In genomic region chr2:167187049-167187727, GRCh38 we compare ENCODE assay signal across 22 cellular contexts.
A peak's percentile ranks its signal among the peaks of the same experiment; 100 is the strongest.
DNase-seq lines count a peak whose midpoint lies in the region; ATAC-seq, FAIRE-seq and TF ChIP-seq lines count a peak whose summit lies in the region.
"Had no signal": no experiment of that assay in that cellular context is flagged by ENCODE, and none has a peak within 500 bp of the region (broad histone marks: within the 10 kb centered on the region; RNA-seq: fewer than 3 reads in every experiment).

No MANE protein-coding gene starts in this region.

- no peak overlapping the region for H3K4me3 ChIP-seq in pancreas
- H3K4me3 ChIP-seq: SJSA1 had no signal

- no peaks in the 10 kb centered on the region for H3K36me3 ChIP-seq in pancreas
- H3K36me3 ChIP-seq: SJSA1 had no signal

- TF ChIP-seq CTCF in pancreas (IDR thresholded peaks at IDR 0.05) = no peak

- no peaks in the 10 kb centered on the region for H3K9me3 ChIP-seq in pancreas
- H3K9me3 ChIP-seq: SJSA1 had no signal

- ATAC-seq in left cardiac atrium = peak; percentile 31 to 80
- peak; percentile 98 for ATAC-seq in left colon
- ATAC-seq in pancreas = no peak
- no peak for ATAC-seq in HG03039 (IDR thresholded peaks at IDR 0.05; ENCODE audit: unreplicated experiment)
- ATAC-seq: PC-3 had no signal

- H3K27me3 ChIP-seq in pancreas = no peaks in the 10 kb centered on the region
- H3K27me3 ChIP-seq: SJSA1 had no signal

- no peak overlapping the region for H3K27ac ChIP-seq in pancreas
- H3K27ac ChIP-seq: KMS-11, SJSA1 had no signal

- intact Hi-C loops in left cardiac atrium (cut with DNase I) = no loop called here
- intact Hi-C loops in left colon (cut with DNase I, micrococcal nuclease) = no loop called here
- intact Hi-C loops in pancreas (cut with DNase I) = no loop called here

- WGBS in pancreas, 2 donors = 89 to 94% methylated on average over 6 of the region's 6 CpGs

- peaks cover 12 to 20% (median 12%) of the 10 kb centered on the region in 3 donors for H3K4me1 ChIP-seq in pancreas

- FAIRE-seq in pancreas (lab: Jason Lieb, UNC) = peak; percentile 9
- FAIRE-seq: GM12892, GM18507 had no signal

- no peak for DNase-seq in left cardiac atrium
- DNase-seq in left colon = no peak
- no peak for DNase-seq in pancreas
- no peak for DNase-seq in NCI-H2196 treated with DMSO at 0.1 percent for 48 hours (lab: John Stamatoyannopoulos, UW; ENCODE audit: unreplicated experiment)
- no peak for DNase-seq in nucleus accumbens (lab: John Stamatoyannopoulos, UW)
- no peak for DNase-seq in amniotic stem cell (lab: John Stamatoyannopoulos, UW)
- DNase-seq: ACHN; CD8-positive, alpha-beta memory T cell; H7; HFFc6; MV-4-11; NCI-H187; NCI-H2107; NCI-H2227 treated with DMSO at 0.1 percent for 48 hours; NCI-H524 treated with DMSO at 0.1 percent for 48 hours; PC-3; RPMI8226 had no signal

Comparison
In these comparisons a context has a peak if more than half of its experiments do, and no peak if none do; other contexts are left out.
1. ATAC-seq: peak in left cardiac atrium (2 of 2) and left colon (single experiment); none in pancreas (0 of 4) and HG03039 (single experiment).